Comparison of ENCODE assay signal across 9 cellular contexts in genomic region chr5:148760945-148761638, GRCh38.
DNase-seq lines count a peak whose midpoint lies in the region; ATAC-seq and TF ChIP-seq lines count a peak whose summit lies in the region.
"Had no signal": no experiment of that assay in that cellular context is flagged by ENCODE, and none has a peak within 500 bp of the region (broad histone marks: within the 10 kb centered on the region; RNA-seq: fewer than 3 reads in every experiment).

No MANE protein-coding gene starts in this region.

- intact Hi-C loops in esophagus muscularis mucosa (cut with DNase I) = no loop called here

- no peaks in the 10 kb centered on the region for H3K27me3 ChIP-seq in esophagus muscularis mucosa
- H3K27me3 ChIP-seq: right lobe of liver had no signal

- peak; percentile 65 for DNase-seq in natural killer cell treated with Interleukin-12 subunit alpha and Interleukin-12 subunit beta and Interleukin-15 and Interleukin-18, amount 100 ng/mL, for 72 hours (ENCODE audit: low spot score)
- DNase-seq in AG08396 (ENCODE audit: low spot score) = no peak
- DNase-seq in WTC11 (ENCODE audit: low spot score) = no peak
- DNase-seq in esophagus muscularis mucosa (ENCODE audit: extremely low spot score) = no peak
- DNase-seq in NCI-H1092 (lab: John Stamatoyannopoulos, UW) = no peak
- DNase-seq: right lobe of liver had no signal

- H3K36me3 Mint-ChIP-seq in natural killer cell treated with Interleukin-12 subunit alpha and Interleukin-12 subunit beta and Interleukin-15 and Interleukin-18, amount 100 ng/mL, for 72 hours = peaks cover 17% of the 10 kb centered on the region
- no peaks in the 10 kb centered on the region for H3K36me3 Mint-ChIP-seq in WTC11

- no peaks in the 10 kb centered on the region for H3K9me3 Mint-ChIP-seq in natural killer cell treated with Interleukin-12 subunit alpha and Interleukin-12 subunit beta and Interleukin-15 and Interleukin-18, amount 100 ng/mL, for 72 hours
- H3K9me3 Mint-ChIP-seq in WTC11 = no peaks in the 10 kb centered on the region

- POLR2A ChIA-PET in WTC11 (lab: Charles Lee) = no interaction called here

- 56% methylated on average over 2 of the region's 2 CpGs for WGBS in esophagus muscularis mucosa

- no peak for TF ChIP-seq CTCF in WTC11 (IDR thresholded peaks at IDR 0.05)
- TF ChIP-seq CTCF in esophagus muscularis mucosa (IDR thresholded peaks at IDR 0.05) = no peak

- no peak overlapping the region for H3K27ac Mint-ChIP-seq in natural killer cell treated with Interleukin-12 subunit alpha and Interleukin-12 subunit beta and Interleukin-15 and Interleukin-18, amount 100 ng/mL, for 72 hours
- H3K27ac Mint-ChIP-seq in WTC11 = no peak overlapping the region

- no peak overlapping the region for H3K4me3 Mint-ChIP-seq in natural killer cell treated with Interleukin-12 subunit alpha and Interleukin-12 subunit beta and Interleukin-15 and Interleukin-18, amount 100 ng/mL, for 72 hours
- H3K4me3 Mint-ChIP-seq in WTC11 = no peak overlapping the region

- ATAC-seq in GM19043 (IDR thresholded peaks at IDR 0.05; ENCODE audit: low read depth, unreplicated experiment) (peak; percentile 100), HG02610 (IDR thresholded peaks at IDR 0.05; ENCODE audit: unreplicated experiment) (peak; percentile 100), HG03558 (IDR thresholded peaks at IDR 0.05; ENCODE audit: extremely low read depth, unreplicated experiment) (peak; percentile 100), WTC11 (no peak)
- ATAC-seq in natural killer cell treated with Interleukin-12 subunit alpha and Interleukin-12 subunit beta and Interleukin-15 and Interleukin-18, amount 100 ng/mL, for 72 hours = peak; percentile 90 to 99

- TF ChIP-seq POLR2A in esophagus muscularis mucosa (IDR thresholded peaks at IDR 0.05; ENCODE audit: low read depth) = no peak

- H3K27ac ChIP-seq in esophagus muscularis mucosa (replicated peaks in 1 of 4) = no peak overlapping the region
- H3K27ac ChIP-seq: right lobe of liver had no signal

- peaks cover 8 to 17% of the 10 kb centered on the region in 2 donors for H3K4me1 Mint-ChIP-seq in natural killer cell treated with Interleukin-12 subunit alpha and Interleukin-12 subunit beta and Interleukin-15 and Interleukin-18, amount 100 ng/mL, for 72 hours (ENCODE audit: low read depth in 2 of 2)
- no peaks in the 10 kb centered on the region for H3K4me1 Mint-ChIP-seq in WTC11

- no peak overlapping the region for H3K4me3 ChIP-seq in esophagus muscularis mucosa
- H3K4me3 ChIP-seq: right lobe of liver had no signal

- no peaks in the 10 kb centered on the region for H3K36me3 ChIP-seq in esophagus muscularis mucosa
- H3K36me3 ChIP-seq: right lobe of liver had no signal

- CTCF ChIA-PET in WTC11 (lab: Charles Lee) = interaction anchor here (1.2 kb wide), 2 partner anchors 20 to 30 kb away, joined by 4 to 6 read pairs; no protein-coding TSS in a partner anchor

- no peak for TF ChIP-seq EP300 in esophagus muscularis mucosa (IDR thresholded peaks at IDR 0.05)

- peaks cover 7 to 9% of the 10 kb centered on the region in 2 donors for H3K27me3 Mint-ChIP-seq in natural killer cell treated with Interleukin-12 subunit alpha and Interleukin-12 subunit beta and Interleukin-15 and Interleukin-18, amount 100 ng/mL, for 72 hours
- no peaks in the 10 kb centered on the region for H3K27me3 Mint-ChIP-seq in WTC11 (ENCODE audit: low read depth)

- H3K9me3 ChIP-seq in esophagus muscularis mucosa = peaks cover 0 to 4% (median 0%) of the 10 kb centered on the region in 4 donors
- H3K9me3 ChIP-seq: right lobe of liver had no signal

- no peaks in the 10 kb centered on the region for H3K4me1 ChIP-seq in esophagus muscularis mucosa
- H3K4me1 ChIP-seq: right lobe of liver had no signal

TF ChIP-seq in WTC11, 78 proteins besides CTCF, POLR2A, EP300 and RAD21 (continues in another document):
- TF ChIP-seq CDX4 (CRISPR knock-in tag; IDR thresholded peaks at IDR 0.05; ENCODE audit: borderline replicate concordance) = no peak
- no peak for TF ChIP-seq ZNF425 (CRISPR knock-in tag; conservative IDR thresholded peaks at IDR 0.05)
- no peak for TF ChIP-seq RELA (CRISPR knock-in tag; IDR thresholded peaks at IDR 0.05; ENCODE audit: borderline replicate concordance)
- no peak for TF ChIP-seq ZNF281 (CRISPR knock-in tag; IDR thresholded peaks at IDR 0.05)
- no peak for TF ChIP-seq NR3C1 (CRISPR knock-in tag; conservative IDR thresholded peaks at IDR 0.05; ENCODE audit: low read depth)
- TF ChIP-seq ZNF121 (CRISPR knock-in tag; IDR thresholded peaks at IDR 0.05) = no peak
- no peak for TF ChIP-seq ZNF512 (CRISPR knock-in tag; IDR thresholded peaks at IDR 0.05; ENCODE audit: borderline replicate concordance)
- no peak for TF ChIP-seq OVOL2 (CRISPR knock-in tag; IDR thresholded peaks at IDR 0.05; ENCODE audit: borderline replicate concordance)
- TF ChIP-seq AR (CRISPR knock-in tag; IDR thresholded peaks at IDR 0.05) = no peak
- no peak for TF ChIP-seq CREM (CRISPR knock-in tag; IDR thresholded peaks at IDR 0.05)
